ENCODE assay signal across 2 cellular contexts in the genomic region with DNA sequence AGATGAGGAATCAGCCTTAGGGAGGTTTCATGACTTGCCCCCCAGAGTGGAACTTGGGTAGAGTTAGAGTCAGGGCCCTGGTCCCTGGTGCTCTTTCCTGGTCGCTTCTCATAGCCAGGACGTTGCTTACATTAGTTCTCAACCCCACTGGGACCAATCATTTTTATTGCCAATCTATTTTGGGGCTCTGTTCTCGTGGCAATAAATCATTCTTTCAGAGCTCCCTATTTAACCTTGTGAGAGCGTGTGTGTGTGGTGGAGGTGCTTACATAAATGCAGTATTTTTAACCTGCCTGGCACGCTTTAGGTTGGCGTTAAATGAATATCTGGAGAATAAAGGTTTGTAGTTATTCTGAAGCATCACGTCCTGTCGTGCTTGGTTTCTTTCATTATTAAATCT.
TF ChIP-seq lines count a peak whose summit lies in the region.

No MANE protein-coding gene starts in this region.

TF ChIP-seq in endothelial cell of umbilical vein, 7 proteins besides CTCF, POLR2A, EP300 and RAD21:
- TF ChIP-seq GATA2 (IDR thresholded peaks at IDR 0.05; ENCODE audit: insufficient read depth, insufficient read length, low read depth, low read length) (no peak), FOS (IDR thresholded peaks at IDR 0.05; ENCODE audit: borderline replicate concordance, insufficient read depth, low read length) (no peak), MYC (IDR thresholded peaks at IDR 0.05; ENCODE audit: low read depth, low read length) (no peak), JUN (IDR thresholded peaks at IDR 0.05; ENCODE audit: borderline replicate concordance, insufficient read depth, insufficient read length, low read depth) (no peak), POLR2AphosphoS5 (IDR thresholded peaks at IDR 0.05; ENCODE audit: insufficient read depth, low read depth, low read length) (no peak), EZH2 (IDR thresholded peaks at IDR 0.05; ENCODE audit: borderline replicate concordance, low read depth, low read length, severe bottlenecking) (no peak)

TF ChIP-seq in GM12891, 5 proteins besides CTCF, POLR2A, EP300 and RAD21:
- TF ChIP-seq POU2F2 (IDR thresholded peaks at IDR 0.05; ENCODE audit: low read depth, low read length) (no peak), TAF1 (IDR thresholded peaks at IDR 0.05; ENCODE audit: low read depth, low read length) (no peak), PAX5 (IDR thresholded peaks at IDR 0.05; ENCODE audit: insufficient read depth, low read length, severe bottlenecking) (no peak), SPI1 (IDR thresholded peaks at IDR 0.05; ENCODE audit: low read depth, low read length) (no peak), POLR2AphosphoS5 (IDR thresholded peaks at IDR 0.05; ENCODE audit: low read depth, low read length) (no peak)
